ENCODE assay signal across 1 cellular context in the genomic region with DNA sequence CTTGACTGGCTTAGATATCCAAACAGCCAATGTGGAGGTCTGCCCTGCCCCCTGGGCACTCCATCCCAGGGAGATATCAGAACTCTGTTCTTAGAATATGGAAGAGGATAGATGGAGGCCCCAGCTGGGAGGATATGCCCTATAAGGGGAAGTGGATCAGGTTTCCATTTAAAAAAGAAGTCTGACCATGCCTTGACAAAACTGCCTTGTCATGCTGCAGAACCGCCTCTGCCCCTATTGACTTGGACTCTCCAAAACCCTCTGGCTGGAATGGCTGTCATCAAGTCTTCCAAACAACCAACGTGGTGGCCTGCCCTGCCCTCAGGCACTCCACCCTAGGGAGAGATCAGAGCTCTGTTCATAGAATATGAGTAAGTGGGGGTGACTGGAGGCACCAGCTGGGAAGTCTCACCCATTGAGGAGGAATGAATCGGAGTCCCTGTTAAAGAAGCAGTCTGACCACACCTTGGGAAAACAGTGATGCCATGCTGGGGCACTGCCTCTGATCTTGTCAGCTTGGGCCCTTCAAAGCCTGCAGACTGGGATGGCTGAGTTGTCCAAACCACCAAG.
TF ChIP-seq lines count a peak whose summit lies in the region.

No MANE protein-coding gene starts in this region.

TF ChIP-seq in K562, 482 proteins besides CTCF, POLR2A, EP300 and RAD21 (continued from another document and continues in another):
- TF ChIP-seq, protein P1, sequence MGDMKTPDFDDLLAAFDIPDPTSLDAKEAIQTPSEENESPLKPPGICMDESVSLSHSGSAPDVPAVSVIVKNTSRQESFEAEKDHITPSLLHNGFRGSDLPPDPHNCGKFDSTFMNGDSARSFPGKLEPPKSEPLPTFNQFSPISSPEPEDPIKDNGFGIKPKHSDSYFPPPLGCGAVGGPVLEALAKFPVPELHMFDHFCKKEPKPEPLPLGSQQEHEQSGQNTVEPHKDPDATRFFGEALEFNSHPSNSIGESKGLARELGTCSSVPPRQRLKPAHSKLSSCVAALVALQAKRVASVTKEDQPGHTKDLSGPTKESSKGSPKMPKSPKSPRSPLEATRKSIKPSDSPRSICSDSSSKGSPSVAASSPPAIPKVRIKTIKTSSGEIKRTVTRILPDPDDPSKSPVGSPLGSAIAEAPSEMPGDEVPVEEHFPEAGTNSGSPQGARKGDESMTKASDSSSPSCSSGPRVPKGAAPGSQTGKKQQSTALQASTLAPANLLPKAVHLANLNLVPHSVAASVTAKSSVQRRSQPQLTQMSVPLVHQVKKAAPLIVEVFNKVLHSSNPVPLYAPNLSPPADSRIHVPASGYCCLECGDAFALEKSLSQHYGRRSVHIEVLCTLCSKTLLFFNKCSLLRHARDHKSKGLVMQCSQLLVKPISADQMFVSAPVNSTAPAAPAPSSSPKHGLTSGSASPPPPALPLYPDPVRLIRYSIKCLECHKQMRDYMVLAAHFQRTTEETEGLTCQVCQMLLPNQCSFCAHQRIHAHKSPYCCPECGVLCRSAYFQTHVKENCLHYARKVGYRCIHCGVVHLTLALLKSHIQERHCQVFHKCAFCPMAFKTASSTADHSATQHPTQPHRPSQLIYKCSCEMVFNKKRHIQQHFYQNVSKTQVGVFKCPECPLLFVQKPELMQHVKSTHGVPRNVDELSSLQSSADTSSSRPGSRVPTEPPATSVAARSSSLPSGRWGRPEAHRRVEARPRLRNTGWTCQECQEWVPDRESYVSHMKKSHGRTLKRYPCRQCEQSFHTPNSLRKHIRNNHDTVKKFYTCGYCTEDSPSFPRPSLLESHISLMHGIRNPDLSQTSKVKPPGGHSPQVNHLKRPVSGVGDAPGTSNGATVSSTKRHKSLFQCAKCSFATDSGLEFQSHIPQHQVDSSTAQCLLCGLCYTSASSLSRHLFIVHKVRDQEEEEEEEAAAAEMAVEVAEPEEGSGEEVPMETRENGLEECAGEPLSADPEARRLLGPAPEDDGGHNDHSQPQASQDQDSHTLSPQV (IDR thresholded peaks at IDR 0.05) = peak; percentile 62; the same call in 1 of the 2 replicates
- no peak for TF ChIP-seq GTF2F1 (IDR thresholded peaks at IDR 0.05; ENCODE audit: low read depth, low read length)
- TF ChIP-seq NFE2 (IDR thresholded peaks at IDR 0.05; ENCODE audit: low read depth) = peak; percentile 93
- TF ChIP-seq ZNF583 (CRISPR knock-in tag; IDR thresholded peaks at IDR 0.05) = no peak
- TF ChIP-seq NFIC (IDR thresholded peaks at IDR 0.05) = no peak
- TF ChIP-seq TAF7 (tag; IDR thresholded peaks at IDR 0.05) = no peak
- no peak for TF ChIP-seq FOXJ2 (tag; IDR thresholded peaks at IDR 0.05)
- no peak for TF ChIP-seq TSC22D4 (tag; IDR thresholded peaks at IDR 0.05)
- TF ChIP-seq, protein P2, sequence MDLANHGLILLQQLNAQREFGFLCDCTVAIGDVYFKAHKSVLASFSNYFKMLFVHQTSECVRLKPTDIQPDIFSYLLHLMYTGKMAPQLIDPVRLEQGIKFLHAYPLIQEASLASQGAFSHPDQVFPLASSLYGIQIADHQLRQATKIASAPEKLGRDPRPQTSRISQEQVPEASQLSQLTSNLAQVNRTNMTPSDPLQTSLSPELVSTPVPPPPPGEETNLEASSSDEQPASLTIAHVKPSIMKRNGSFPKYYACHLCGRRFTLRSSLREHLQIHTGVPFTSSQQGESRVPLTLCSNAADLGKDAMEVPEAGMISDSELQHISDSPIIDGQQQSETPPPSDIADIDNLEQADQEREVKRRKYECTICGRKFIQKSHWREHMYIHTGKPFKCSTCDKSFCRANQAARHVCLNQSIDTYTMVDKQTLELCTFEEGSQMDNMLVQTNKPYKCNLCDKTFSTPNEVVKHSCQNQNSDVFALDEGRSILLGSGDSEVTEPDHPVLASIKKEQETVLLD (IDR thresholded peaks at IDR 0.05) = no peak
- TF ChIP-seq YY1 (IDR thresholded peaks at IDR 0.05; ENCODE audit: borderline replicate concordance in 1 of 3, control insufficient read depth in 1 of 3, extremely low read depth in 1 of 3, insufficient read depth in 3 of 3, insufficient read length in 1 of 3, insufficient replicate concordance in 2 of 3, low read depth in 1 of 3, low read length in 2 of 3) = peak in 1 of 3 experiments; percentile 37
- TF ChIP-seq, protein P3, sequence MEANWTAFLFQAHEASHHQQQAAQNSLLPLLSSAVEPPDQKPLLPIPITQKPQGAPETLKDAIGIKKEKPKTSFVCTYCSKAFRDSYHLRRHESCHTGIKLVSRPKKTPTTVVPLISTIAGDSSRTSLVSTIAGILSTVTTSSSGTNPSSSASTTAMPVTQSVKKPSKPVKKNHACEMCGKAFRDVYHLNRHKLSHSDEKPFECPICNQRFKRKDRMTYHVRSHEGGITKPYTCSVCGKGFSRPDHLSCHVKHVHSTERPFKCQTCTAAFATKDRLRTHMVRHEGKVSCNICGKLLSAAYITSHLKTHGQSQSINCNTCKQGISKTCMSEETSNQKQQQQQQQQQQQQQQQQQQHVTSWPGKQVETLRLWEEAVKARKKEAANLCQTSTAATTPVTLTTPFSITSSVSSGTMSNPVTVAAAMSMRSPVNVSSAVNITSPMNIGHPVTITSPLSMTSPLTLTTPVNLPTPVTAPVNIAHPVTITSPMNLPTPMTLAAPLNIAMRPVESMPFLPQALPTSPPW (CRISPR knock-in tag; IDR thresholded peaks at IDR 0.05) = no peak
- TF ChIP-seq CREB1 (IDR thresholded peaks at IDR 0.05) = peak; percentile 29; the same call in 1 of the 2 replicates
- TF ChIP-seq CREB1 (CRISPR knock-in tag; IDR thresholded peaks at IDR 0.05) = no peak
- TF ChIP-seq ELF1 (tag; IDR thresholded peaks at IDR 0.05) = no peak
- TF ChIP-seq, protein P4, sequence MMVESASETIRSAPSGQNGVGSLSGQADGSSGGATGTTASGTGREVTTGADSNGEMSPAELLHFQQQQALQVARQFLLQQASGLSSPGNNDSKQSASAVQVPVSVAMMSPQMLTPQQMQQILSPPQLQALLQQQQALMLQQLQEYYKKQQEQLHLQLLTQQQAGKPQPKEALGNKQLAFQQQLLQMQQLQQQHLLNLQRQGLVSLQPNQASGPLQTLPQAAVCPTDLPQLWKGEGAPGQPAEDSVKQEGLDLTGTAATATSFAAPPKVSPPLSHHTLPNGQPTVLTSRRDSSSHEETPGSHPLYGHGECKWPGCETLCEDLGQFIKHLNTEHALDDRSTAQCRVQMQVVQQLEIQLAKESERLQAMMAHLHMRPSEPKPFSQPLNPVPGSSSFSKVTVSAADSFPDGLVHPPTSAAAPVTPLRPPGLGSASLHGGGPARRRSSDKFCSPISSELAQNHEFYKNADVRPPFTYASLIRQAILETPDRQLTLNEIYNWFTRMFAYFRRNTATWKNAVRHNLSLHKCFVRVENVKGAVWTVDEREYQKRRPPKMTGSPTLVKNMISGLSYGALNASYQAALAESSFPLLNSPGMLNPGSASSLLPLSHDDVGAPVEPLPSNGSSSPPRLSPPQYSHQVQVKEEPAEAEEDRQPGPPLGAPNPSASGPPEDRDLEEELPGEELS (CRISPR knock-in tag; IDR thresholded peaks at IDR 0.05; ENCODE audit: borderline replicate concordance) = no peak
- TF ChIP-seq, protein P5, sequence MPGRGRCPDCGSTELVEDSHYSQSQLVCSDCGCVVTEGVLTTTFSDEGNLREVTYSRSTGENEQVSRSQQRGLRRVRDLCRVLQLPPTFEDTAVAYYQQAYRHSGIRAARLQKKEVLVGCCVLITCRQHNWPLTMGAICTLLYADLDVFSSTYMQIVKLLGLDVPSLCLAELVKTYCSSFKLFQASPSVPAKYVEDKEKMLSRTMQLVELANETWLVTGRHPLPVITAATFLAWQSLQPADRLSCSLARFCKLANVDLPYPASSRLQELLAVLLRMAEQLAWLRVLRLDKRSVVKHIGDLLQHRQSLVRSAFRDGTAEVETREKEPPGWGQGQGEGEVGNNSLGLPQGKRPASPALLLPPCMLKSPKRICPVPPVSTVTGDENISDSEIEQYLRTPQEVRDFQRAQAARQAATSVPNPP (IDR thresholded peaks at IDR 0.05; ENCODE audit: borderline replicate concordance, insufficient read depth, insufficient read length) = no peak
- no peak for TF ChIP-seq SIN3B (IDR thresholded peaks at IDR 0.05; ENCODE audit: low read depth)
- no peak for TF ChIP-seq HCFC1 (IDR thresholded peaks at IDR 0.05; ENCODE audit: low read depth, low read length)
- no peak for TF ChIP-seq ZFP36 (IDR thresholded peaks at IDR 0.05; ENCODE audit: low read depth, low read length, partially characterized antibody)
- TF ChIP-seq ZZZ3 (IDR thresholded peaks at IDR 0.05) = no peak
- TF ChIP-seq ZNF436 (CRISPR knock-in tag; IDR thresholded peaks at IDR 0.05) = no peak
- no peak for TF ChIP-seq ZFP1 (CRISPR knock-in tag; IDR thresholded peaks at IDR 0.05)
- TF ChIP-seq PTRF (tag; IDR thresholded peaks at IDR 0.05) = no peak
- TF ChIP-seq PHF21A (IDR thresholded peaks at IDR 0.05; ENCODE audit: borderline replicate concordance, low read depth) = no peak
- no peak for TF ChIP-seq ZEB2 (IDR thresholded peaks at IDR 0.05)
- peak; percentile 91 for TF ChIP-seq SPI1 (IDR thresholded peaks at IDR 0.05; ENCODE audit: borderline replicate concordance, low read depth, low read length)
- no peak for TF ChIP-seq ZNF75A (CRISPR knock-in tag; IDR thresholded peaks at IDR 0.05)
- TF ChIP-seq GABPB2 (CRISPR knock-in tag; conservative IDR thresholded peaks at IDR 0.05) = no peak
- TF ChIP-seq, protein P6, sequence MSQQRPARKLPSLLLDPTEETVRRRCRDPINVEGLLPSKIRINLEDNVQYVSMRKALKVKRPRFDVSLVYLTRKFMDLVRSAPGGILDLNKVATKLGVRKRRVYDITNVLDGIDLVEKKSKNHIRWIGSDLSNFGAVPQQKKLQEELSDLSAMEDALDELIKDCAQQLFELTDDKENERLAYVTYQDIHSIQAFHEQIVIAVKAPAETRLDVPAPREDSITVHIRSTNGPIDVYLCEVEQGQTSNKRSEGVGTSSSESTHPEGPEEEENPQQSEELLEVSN (IDR thresholded peaks at IDR 0.05; ENCODE audit: borderline replicate concordance in 1 of 2, extremely low read depth in 1 of 2, insufficient read depth in 1 of 2, insufficient read length in 1 of 2, low read depth in 1 of 2, low read length in 1 of 2, poor library complexity in 1 of 2, severe bottlenecking in 1 of 2) = no peak
- no peak for TF ChIP-seq RBM17 (IDR thresholded peaks at IDR 0.05; ENCODE audit: borderline replicate concordance, low read depth, low read length)
- no peak for TF ChIP-seq ELF4 (CRISPR knock-in tag; IDR thresholded peaks at IDR 0.05)
- no peak for TF ChIP-seq CEBPB (tag; IDR thresholded peaks at IDR 0.05)
- TF ChIP-seq ESRRB (CRISPR knock-in tag; IDR thresholded peaks at IDR 0.05; ENCODE audit: borderline replicate concordance) = no peak
- TF ChIP-seq AFF1 (IDR thresholded peaks at IDR 0.05; ENCODE audit: low read depth in 1 of 2, partially characterized antibody in 2 of 2) = no peak
- peak; percentile 35; the same call in 1 of the 2 replicates for TF ChIP-seq PML (IDR thresholded peaks at IDR 0.05; ENCODE audit: low read length)
- peak; percentile 29; the same call in 1 of the 2 replicates for TF ChIP-seq L3MBTL2 (IDR thresholded peaks at IDR 0.05)
- TF ChIP-seq TFE3 (CRISPR knock-in tag; IDR thresholded peaks at IDR 0.05) = no peak
- TF ChIP-seq ZNF586 (CRISPR knock-in tag; conservative IDR thresholded peaks at IDR 0.05) = no peak
- TF ChIP-seq E2F1 (CRISPR knock-in tag; IDR thresholded peaks at IDR 0.05) = no peak
- TF ChIP-seq MYBL2 (IDR thresholded peaks at IDR 0.05; ENCODE audit: low read depth) = no peak
- no peak for TF ChIP-seq MYBL2 (CRISPR knock-in tag; IDR thresholded peaks at IDR 0.05; ENCODE audit: borderline replicate concordance)
- TF ChIP-seq PRMT5 (CRISPR knock-in tag; IDR thresholded peaks at IDR 0.05) = no peak
- peak; percentile 72 for TF ChIP-seq MAFK (IDR thresholded peaks at IDR 0.05; ENCODE audit: low read length)
- TF ChIP-seq HNRNPH1 (optimal IDR thresholded peaks at IDR 0.05; ENCODE audit: low read depth, low read length) = no peak
- TF ChIP-seq CC2D1A (IDR thresholded peaks at IDR 0.05) = no peak
- no peak for TF ChIP-seq FOXA3 (CRISPR knock-in tag; conservative IDR thresholded peaks at IDR 0.05 in 1 of 2, IDR thresholded peaks at IDR 0.05 in 1 of 2)
- no peak for TF ChIP-seq NR1H2 (CRISPR knock-in tag; IDR thresholded peaks at IDR 0.05)
